ENCODE assay signal across 8 cellular contexts in the genomic region with DNA sequence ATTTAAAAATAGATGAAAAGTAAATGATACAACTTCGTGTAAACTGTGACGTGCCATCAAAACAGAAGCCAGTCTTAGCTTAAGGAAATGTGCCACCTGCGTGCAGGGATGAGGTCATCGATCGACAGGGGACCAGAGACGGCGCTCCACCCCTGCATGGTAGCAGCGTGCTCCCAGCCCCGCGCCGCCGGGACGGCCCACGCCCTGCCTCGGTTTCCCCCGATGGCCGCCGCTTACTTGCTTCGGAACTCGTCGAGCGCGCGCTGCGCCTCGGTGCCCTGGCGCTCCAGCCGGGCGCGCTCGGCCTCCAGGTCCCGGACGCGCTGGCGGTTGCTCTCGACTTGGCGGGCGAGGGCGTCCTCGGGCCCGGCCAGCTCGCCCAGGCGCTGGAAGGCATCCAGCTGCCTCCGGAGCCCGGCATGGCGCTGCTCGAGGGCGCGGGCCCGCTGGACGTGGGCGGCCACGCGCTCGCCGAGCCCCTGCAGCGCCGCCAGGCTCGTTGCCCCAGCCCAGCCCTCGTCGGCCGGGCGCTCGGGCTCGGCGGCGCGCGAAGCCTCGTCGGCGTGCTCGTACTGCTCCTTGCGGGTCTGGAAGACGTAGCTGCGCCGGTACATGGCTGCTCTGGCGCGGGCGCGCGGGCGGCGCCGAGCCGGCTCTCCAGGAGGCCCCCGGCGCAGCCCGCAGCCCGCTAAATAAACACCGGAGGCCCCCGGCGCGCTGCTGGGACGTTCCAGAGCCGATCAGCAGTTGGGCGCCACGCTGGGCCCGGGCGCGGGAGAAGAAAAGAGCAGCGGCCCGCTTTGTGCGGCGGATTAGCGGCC.
A peak's percentile ranks its signal among the peaks of the same experiment; 100 is the strongest.
DNase-seq lines count a peak whose midpoint lies in the region; ATAC-seq lines count a peak whose summit lies in the region.

A gene (minus strand): TSS at position 664 of the 821 bp plus-strand sequence. CDS start 50 bp downstream, at position 614.

- in situ Hi-C loops in T47D (cut with HindIII; ENCODE audit: low pct_unique_long_range_greater_than_20kb, low sequenced_read_pairs): no loop called here

- DNase-seq in NCI-H1417 (lab: John Stamatoyannopoulos, UW) (peak; percentile 49 to 90 (median 87)), NCI-H1417 treated with DMSO at 0.1 percent for 48 hours (lab: John Stamatoyannopoulos, UW) (no peak), MV-4-11 (lab: John Stamatoyannopoulos, UW) (peak; percentile 53), T-helper 9 cell (peak; percentile 18), T47D (ENCODE audit: low read depth in 1 of 2, low spot score in 1 of 2) (peak; percentile 55 to 75), iPS-NIHi7 (ENCODE audit: extremely low spot score) (peak; percentile 60)

- no peak for ATAC-seq in GM18517 (IDR thresholded peaks at IDR 0.05; ENCODE audit: unreplicated experiment)

- peak within 1 kb of the TSS in 19 of 21 experiments; percentile 12 to 81 (median 58) for H3K27ac ChIP-seq in skin epidermis

- peak within 1 kb of the TSS; percentile 31 to 54 (median 50) for H3K4me3 ChIP-seq in skin epidermis
